ENCODE assay signal across 19 cellular contexts in genomic region chr2:867296-867695, GRCh38.
"Had no signal": no experiment of that assay in that cellular context is flagged by ENCODE, and none has a peak within 500 bp of the region (broad histone marks: within the 10 kb centered on the region; RNA-seq: fewer than 3 reads in every experiment).

No MANE protein-coding gene starts in this region.

- DNase-seq: activated B cell treated with CpG ODN at 0.5 μM for 24 hours; activated CD4-positive, alpha-beta T cell treated with anti-CD3 and anti-CD28 coated beads, Interleukin-2, amount 50 U/mL, for 1 hour; activated naive CD8-positive, alpha-beta T cell treated with anti-CD3 and anti-CD28 coated beads, Interleukin-2, amount 50 U/mL, for 24 hours; activated T-cell treated with anti-CD3 and anti-CD28 coated beads, Interleukin-2, amount 50 U/mL, for 1 hour; amygdala; caudate nucleus; cortex of kidney; esophagus squamous epithelium; foreskin melanocyte; midbrain; natural killer cell; right lobe of liver; stimulated activated CD4-positive, alpha-beta T cell treated with anti-CD3 and anti-CD28 coated beads, Interleukin-2, amount 100 ng/mL, for 48 hours; stimulated activated naive CD4-positive, alpha-beta T cell treated with Interleukin-2 at 50 U/mL for 16 hours had no signal

- H3K4me3 ChIP-seq: esophagus squamous epithelium, right lobe of liver, tibial nerve had no signal

- H3K27me3 ChIP-seq: right lobe of liver had no signal

- H3K4me1 ChIP-seq: esophagus squamous epithelium, right lobe of liver had no signal

- H3K27ac ChIP-seq: epithelial cell of prostate, esophagus squamous epithelium, right lobe of liver, tibial nerve had no signal

- H3K36me3 ChIP-seq: esophagus squamous epithelium, right lobe of liver, tibial nerve had no signal

- H3K9me3 Mint-ChIP-seq: activated B cell treated with CpG ODN at 0.5 μM for 24 hours; activated naive CD4-positive, alpha-beta T cell treated with anti-CD3 and anti-CD28 coated beads, Interleukin-2, amount 50 U/mL, for 24 hours; activated naive CD8-positive, alpha-beta T cell treated with anti-CD3 and anti-CD28 coated beads, Interleukin-2, amount 50 U/mL, for 24 hours; activated T-helper 1 cell treated with anti-CD3 and anti-CD28 coated beads, Interleukin-12 subunit alpha, Interleukin-12 subunit beta, Interleukin-2, Interleukin-4 antibody, amounts not matched to agents 30 ng/mL and 10 ng/mL and 1 ng/mL, durations not matched to agents 14 hours and 24 hours and 36 hours; natural killer cell had no signal

- H3K4me3 Mint-ChIP-seq: activated B cell treated with CpG ODN at 0.5 μM for 24 hours; activated naive CD4-positive, alpha-beta T cell treated with anti-CD3 and anti-CD28 coated beads, Interleukin-2, amount 50 U/mL, for 24 hours; activated naive CD8-positive, alpha-beta T cell treated with anti-CD3 and anti-CD28 coated beads, Interleukin-2, amount 50 U/mL, for 24 hours; activated T-helper 1 cell treated with anti-CD3 and anti-CD28 coated beads, Interleukin-12 subunit alpha, Interleukin-12 subunit beta, Interleukin-2, Interleukin-4 antibody, amounts not matched to agents 30 ng/mL and 10 ng/mL and 1 ng/mL, durations not matched to agents 14 hours and 24 hours and 36 hours; natural killer cell had no signal

- H3K36me3 Mint-ChIP-seq: activated naive CD4-positive, alpha-beta T cell treated with anti-CD3 and anti-CD28 coated beads, Interleukin-2, amount 50 U/mL, for 24 hours; natural killer cell had no signal

- H3K27ac Mint-ChIP-seq: activated B cell treated with CpG ODN at 0.5 μM for 24 hours; activated naive CD4-positive, alpha-beta T cell treated with anti-CD3 and anti-CD28 coated beads, Interleukin-2, amount 50 U/mL, for 24 hours; activated naive CD8-positive, alpha-beta T cell treated with anti-CD3 and anti-CD28 coated beads, Interleukin-2, amount 50 U/mL, for 24 hours; activated T-helper 1 cell treated with anti-CD3 and anti-CD28 coated beads, Interleukin-12 subunit alpha, Interleukin-12 subunit beta, Interleukin-2, Interleukin-4 antibody, amounts not matched to agents 30 ng/mL and 10 ng/mL and 1 ng/mL, durations not matched to agents 14 hours and 24 hours and 36 hours; natural killer cell; progenitor cell of endocrine pancreas had no signal

- ATAC-seq: activated naive CD8-positive, alpha-beta T cell treated with anti-CD3 and anti-CD28 coated beads, Interleukin-2, amount 50 U/mL, for 24 hours; natural killer cell; right lobe of liver had no signal

- H3K4me1 Mint-ChIP-seq: activated B cell treated with CpG ODN at 0.5 μM for 24 hours; activated naive CD4-positive, alpha-beta T cell treated with anti-CD3 and anti-CD28 coated beads, Interleukin-2, amount 50 U/mL, for 24 hours had no signal

- H3K9me3 ChIP-seq: esophagus squamous epithelium, right lobe of liver, tibial nerve had no signal
